8 cellular contexts compared by ENCODE assay signal in the genomic region with DNA sequence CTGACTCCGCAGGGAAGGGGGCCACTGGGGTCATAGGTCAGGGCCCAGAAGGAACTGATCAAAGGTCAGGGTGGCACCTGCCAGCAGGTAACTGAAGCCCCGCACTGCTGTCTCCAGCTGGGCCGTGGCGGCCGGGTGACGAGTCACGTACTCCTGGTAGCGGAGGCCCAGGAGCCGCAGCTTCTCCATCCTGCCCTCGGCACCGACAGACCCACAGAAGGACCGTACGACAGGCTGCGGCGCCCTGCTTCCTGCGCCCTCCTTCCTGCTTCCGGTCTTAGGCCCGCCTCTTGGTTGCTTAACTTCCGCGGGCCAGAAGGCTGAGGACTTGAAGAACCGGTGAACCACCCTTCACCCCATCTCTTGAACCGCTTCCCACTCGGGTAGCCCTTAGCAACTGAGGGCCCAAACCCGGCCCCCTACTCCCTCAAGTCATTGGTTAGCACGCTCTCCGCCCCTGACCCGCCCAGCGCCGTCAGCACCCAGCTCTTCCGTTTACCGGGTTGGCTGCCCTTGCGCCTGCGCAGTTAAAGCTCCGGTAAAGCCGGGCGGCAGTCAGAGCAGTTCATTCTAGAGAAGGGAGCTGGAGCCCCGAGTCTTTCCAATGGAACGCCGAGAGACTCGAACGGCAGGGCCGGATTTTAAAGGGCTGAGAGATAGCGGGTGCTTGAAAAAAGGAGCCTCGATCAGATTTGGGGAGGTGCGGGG. TPM values are rescaled to one million over a fixed set of nuclear protein-coding genes. Genes with fewer than 3 reads are reported as not detected.
DNase-seq lines count a peak whose midpoint lies in the region; TF ChIP-seq lines count a peak whose summit lies in the region.

A gene (minus strand): TSS at position 255 of the 708 bp plus-strand sequence. CDS start 66 bp downstream, at position 189.

- 0% methylated on average over 37 to 45 of the region's 45 CpGs for WGBS in stomach, 5 donors

- peak within 1 kb of the TSS; percentile 96 for H2AFZ ChIP-seq in MM.1S (ENCODE audit: low read length)
- peak within 1 kb of the TSS; percentile 94 for H2AFZ ChIP-seq in neural cell (ENCODE audit: low read depth, low read length)

- TF ChIP-seq EP300 in neural cell (conservative IDR thresholded peaks at IDR 0.05; ENCODE audit: poor library complexity, severe bottlenecking): peak; percentile 65
- no peak for TF ChIP-seq EP300 in stomach (IDR thresholded peaks at IDR 0.05)

- H3K27me3 ChIP-seq in HAP-1 (ENCODE audit: low read depth) (no peaks in the 10 kb centered on the region), MM.1S (replicated peaks; ENCODE audit: insufficient read depth, low read length) (no peaks in the 10 kb centered on the region), neural cell (ENCODE audit: insufficient read depth, low read depth, low read length) (peaks cover 21% of the 10 kb centered on the region), stomach (peaks cover 0 to 16% (median 13%) of the 10 kb centered on the region in 3 donors)

- no peaks in the 10 kb centered on the region for H3K9me2 ChIP-seq in MM.1S (replicated peaks; ENCODE audit: insufficient read depth, low read length)
- no peaks in the 10 kb centered on the region for H3K9me2 ChIP-seq in neural cell (ENCODE audit: insufficient read depth, low read length)

- H3K9ac ChIP-seq in ES-I3 (ENCODE audit: low read depth, low read length) (peak within 1 kb of the TSS; percentile 94), MM.1S (ENCODE audit: low read length) (peak within 1 kb of the TSS; percentile 85), neural cell (ENCODE audit: low read length) (peak within 1 kb of the TSS; percentile 90)

- H3K4me2 ChIP-seq in MM.1S (ENCODE audit: low read depth, low read length): peak within 1 kb of the TSS; percentile 99
- peak within 1 kb of the TSS; percentile 96 for H3K4me2 ChIP-seq in neural cell (ENCODE audit: low read length)

- intact Hi-C loops in stomach (cut with DNase I; ENCODE audit: low total_unique reads): no loop called here

- TF ChIP-seq CTCF in MM.1S (IDR thresholded peaks at IDR 0.05; ENCODE audit: low read length) (no peak), fibroblast of villous mesenchyme (IDR thresholded peaks at IDR 0.05; ENCODE audit: insufficient read depth, low read depth, low read length) (no peak), neural cell (IDR thresholded peaks at IDR 0.05; ENCODE audit: poor library complexity, severe bottlenecking) (no peak), stomach (IDR thresholded peaks at IDR 0.05) (no peak)

- peak; percentile 35 for TF ChIP-seq RAD21 in neural cell (conservative IDR thresholded peaks at IDR 0.05)

- H3K36me3 ChIP-seq in ES-I3 (ENCODE audit: insufficient read depth, low read length) (peaks cover 9% of the 10 kb centered on the region; the same call in 1 of the 2 replicates), HAP-1 (replicated peaks) (peaks cover 21% of the 10 kb centered on the region), MM.1S (replicated peaks; ENCODE audit: insufficient read depth, low read length) (no peaks in the 10 kb centered on the region), neural cell (ENCODE audit: insufficient read depth, low read length) (no peaks in the 10 kb centered on the region), stomach (peaks cover 32 to 37% (median 36%) of the 10 kb centered on the region in 4 donors)

- H3K27ac ChIP-seq in MM.1S (ENCODE audit: low read length) (peak within 1 kb of the TSS; percentile 88), neural cell (ENCODE audit: low read length) (peak within 1 kb of the TSS; percentile 90), stomach (peak within 1 kb of the TSS; percentile 86 to 96 (median 87))

- H3K79me2 ChIP-seq in MM.1S (ENCODE audit: low read length) (peaks cover 22% of the 10 kb centered on the region), neural cell (replicated peaks; ENCODE audit: insufficient read depth, low read length) (peaks cover 6% of the 10 kb centered on the region)

- H3K4me1 ChIP-seq in ES-I3 (ENCODE audit: insufficient read depth, low read length): peaks cover 20% of the 10 kb centered on the region
- peaks cover 11% of the 10 kb centered on the region for H3K4me1 ChIP-seq in HAP-1
- H3K4me1 ChIP-seq in MM.1S (ENCODE audit: low read length): peaks cover 14% of the 10 kb centered on the region
- H3K4me1 ChIP-seq in stomach: peaks cover 27 to 68% (median 53%) of the 10 kb centered on the region in 4 donors

- H4K20me1 ChIP-seq in MM.1S (ENCODE audit: insufficient read depth, low read length) (no peaks in the 10 kb centered on the region), neural cell (ENCODE audit: insufficient read depth) (no peaks in the 10 kb centered on the region)

- peak in 1 of 4 donors; percentile 75 for TF ChIP-seq POLR2A in stomach (IDR thresholded peaks at IDR 0.05)

- in situ Hi-C loops in HAP-1 (cut with MboI; ENCODE audit: low sequenced_read_pairs): no loop called here

- H3K9me3 ChIP-seq in ES-I3 (ENCODE audit: control insufficient read depth, insufficient read depth, low read length) (no peaks in the 10 kb centered on the region), HAP-1 (no peaks in the 10 kb centered on the region), MM.1S (replicated peaks; ENCODE audit: insufficient read depth, low read length) (no peaks in the 10 kb centered on the region), neural cell (ENCODE audit: low read length) (no peaks in the 10 kb centered on the region), stomach (no peaks in the 10 kb centered on the region)

- H3K4me3 ChIP-seq in HAP-1: peak within 1 kb of the TSS; percentile 93
- H3K4me3 ChIP-seq in MM.1S (ENCODE audit: low read length): peak within 1 kb of the TSS; percentile 95
- peak within 1 kb of the TSS; percentile 74 for H3K4me3 ChIP-seq in fibroblast of villous mesenchyme (ENCODE audit: low read depth, low read length)
- peak within 1 kb of the TSS; percentile 98 for H3K4me3 ChIP-seq in neural cell (ENCODE audit: low read length)
- peak within 1 kb of the TSS; percentile 71 to 92 (median 90) for H3K4me3 ChIP-seq in stomach

- peak; percentile 96 for DNase-seq in HAP-1 (ENCODE audit: low spot score in 2 of 2)
- peak; percentile 97 for DNase-seq in MM.1S
- peak; percentile 95 for DNase-seq in SIG-M5 (lab: John Stamatoyannopoulos, UW)
- DNase-seq in activated gamma-delta T cell (lab: John Stamatoyannopoulos, UW): peak; percentile 86
- peak; percentile 100 for DNase-seq in fibroblast of villous mesenchyme (ENCODE audit: low read depth)
- DNase-seq in stomach: peak; percentile 97

- peaks cover 18% of the 10 kb centered on the region for H3F3A ChIP-seq in MM.1S (ENCODE audit: insufficient read depth, low read length)
- peaks cover 8% of the 10 kb centered on the region for H3F3A ChIP-seq in neural cell (ENCODE audit: insufficient read depth, low read length, poor library complexity, severe bottlenecking)

TF ChIP-seq in neural cell, 6 proteins besides CTCF, POLR2A, EP300 and RAD21:
- TF ChIP-seq MXI1 (conservative IDR thresholded peaks at IDR 0.05; ENCODE audit: poor library complexity, severe bottlenecking) (peak; percentile 84), SMC3 (conservative IDR thresholded peaks at IDR 0.05; ENCODE audit: poor library complexity) (no peak), TAF1 (IDR thresholded peaks at IDR 0.05; ENCODE audit: low read depth) (no peak), POLR2AphosphoS5 (IDR thresholded peaks at IDR 0.05) (peak; percentile 73)

RNA-seq across cellular contexts. Expression of the gene that starts here (rescaled TPM):
- total RNA-seq in fibroblast of villous mesenchyme: 24.6 and 28.3 TPM in 2 replicates
- 61.1 and 71.6 TPM in 2 replicates for polyA plus RNA-seq in neural cell
- polyA minus RNA-seq in neural cell: 21.4 and 24.8 TPM in 2 replicates
- total RNA-seq in stomach: 10 to 100 TPM in 4 of 5 donors, 1 to 10 TPM in 1; 9.9 to 72.7 (median 41.9) TPM
- 10 to 100 TPM; 35.5 to 44.2 (median 38.5) TPM for polyA plus RNA-seq in stomach

Comparison
In these comparisons a context has a peak if more than half of its experiments do, and no peak if none do; other contexts are left out.
1. Peak in every context shown above with its lines: DNase-seq, H3K4me3 ChIP-seq and H3K27ac ChIP-seq.